In genomic region chr5:31551878-31552277, GRCh38 we compare ENCODE assay signal across 20 cellular contexts. TPM values are rescaled to one million over a fixed set of nuclear protein-coding genes. Genes with fewer than 3 reads are reported as not detected.
A peak's percentile ranks its signal among the peaks of the same experiment; 100 is the strongest.
DNase-seq lines count a peak whose midpoint lies in the region; ATAC-seq and TF ChIP-seq lines count a peak whose summit lies in the region.
"Had no signal": no experiment of that assay in that cellular context is flagged by ENCODE, and none has a peak within 500 bp of the region (broad histone marks: within the 10 kb centered on the region; RNA-seq: fewer than 3 reads in every experiment).

No MANE protein-coding gene starts in this region.

- H3K27me3 ChIP-seq in mammary epithelial cell (ENCODE audit: insufficient read depth, low read length): no peaks in the 10 kb centered on the region
- no peaks in the 10 kb centered on the region for H3K27me3 ChIP-seq in ovary

- ATAC-seq in HG03432 (IDR thresholded peaks at IDR 0.05; ENCODE audit: unreplicated experiment): no peak

- dilution Hi-C loops in mammary epithelial cell (cut with HindIII; ENCODE audit: low sequenced_read_pairs): no loop called here

- H3K27ac ChIP-seq in mammary epithelial cell (ENCODE audit: insufficient read depth, low read depth, low read length) (no peak overlapping the region), ovary (no peak overlapping the region)
- H3K27ac ChIP-seq: RWPE1 had no signal

- peaks cover 6% of the 10 kb centered on the region for H3K4me1 ChIP-seq in mammary epithelial cell (ENCODE audit: insufficient read depth, low read length)
- H3K4me1 ChIP-seq in ovary (ENCODE audit: insufficient read depth): no peaks in the 10 kb centered on the region
- H3K4me1 ChIP-seq: HAP-1 had no signal

- no peak for TF ChIP-seq POLR2A in ovary (IDR thresholded peaks at IDR 0.05)

- H3K9me3 ChIP-seq in mammary epithelial cell (replicated peaks; ENCODE audit: insufficient read depth, low read length): no peaks in the 10 kb centered on the region
- H3K9me3 ChIP-seq in ovary: no peaks in the 10 kb centered on the region
- H3K9me3 ChIP-seq: HAP-1 had no signal

- no peak for TF ChIP-seq EP300 in ovary (IDR thresholded peaks at IDR 0.05)

- no peak overlapping the region for H3K4me2 ChIP-seq in mammary epithelial cell (ENCODE audit: insufficient read depth, low read depth, low read length)

- in situ Hi-C loops in T47D (cut with HindIII; ENCODE audit: low pct_unique_long_range_greater_than_20kb, low sequenced_read_pairs): no loop called here
- in situ Hi-C loops in mammary epithelial cell (cut with MboI; ENCODE audit: low sequenced_read_pairs in 2 of 2): no loop called here

- no peak for TF ChIP-seq CTCF in mammary epithelial cell (conservative IDR thresholded peaks at IDR 0.05 in 1 of 2, IDR thresholded peaks at IDR 0.05 in 1 of 2; ENCODE audit: extremely low read depth in 1 of 2, insufficient read depth in 1 of 2, low read depth in 1 of 2, low read length in 2 of 2)
- TF ChIP-seq CTCF in epithelial cell of proximal tubule (conservative IDR thresholded peaks at IDR 0.05; ENCODE audit: low read depth, low read length): peak; percentile 10
- no peak for TF ChIP-seq CTCF in ovary (IDR thresholded peaks at IDR 0.05)

- 90% methylated on average over 3 of the region's 3 CpGs for WGBS in mammary epithelial cell (ENCODE audit: low coverage, missing lambda C conversion rate)
- WGBS in ovary, 3 donors: 94 to 97% (median 95%) methylated on average over 3 of the region's 3 CpGs

- no peaks in the 10 kb centered on the region for H3K79me2 ChIP-seq in mammary epithelial cell (ENCODE audit: insufficient read depth, low read length)

- DNase-seq in T47D (ENCODE audit: low read depth in 1 of 2, low spot score in 1 of 2) (peak; percentile 19 to 71), mammary epithelial cell (no peak), M059J (ENCODE audit: low read depth) (peak; percentile 4), epithelial cell of proximal tubule (ENCODE audit: low read depth) (no peak), ovary (no peak)
- no peak for DNase-seq in stimulated activated CD4-positive, alpha-beta T cell treated with anti-CD3 and anti-CD28 coated beads, Interleukin-2, amount 100 ng/mL, for 24 hours
- DNase-seq: ACHN, C1 segment of cervical spinal cord, DMS79 treated with DMSO at 0.1 percent for 48 hours, KG1, NCI-H1417 treated with DMSO at 0.1 percent for 48 hours, NCI-H187 treated with DMSO at 0.1 percent for 48 hours, NCI-H2227 treated with DMSO at 0.1 percent for 48 hours, NCI-H510A treated with DMSO at 0.1 percent for 48 hours, NCI-H774, OCI-M1, SIG-M5 had no signal

- intact Hi-C loops in mammary epithelial cell (cut with micrococcal nuclease) (no loop called here), ovary (cut with DNase I) (no loop called here)

- H3K36me3 ChIP-seq in mammary epithelial cell (ENCODE audit: insufficient read depth, low read length) (peaks cover 16% of the 10 kb centered on the region), ovary (no peaks in the 10 kb centered on the region)

- CTCF ChIA-PET in mammary epithelial cell (lab: Charles Lee; ENCODE audit: low non-redundant PET): no interaction called here

- no peaks in the 10 kb centered on the region for H4K20me1 ChIP-seq in mammary epithelial cell (ENCODE audit: insufficient read depth, low read length)

- no peak overlapping the region for H3K9ac ChIP-seq in mammary epithelial cell (ENCODE audit: insufficient read depth, low read length)

- no peak overlapping the region for H2AFZ ChIP-seq in mammary epithelial cell (ENCODE audit: low read depth, low read length)

- no peak overlapping the region for H3K4me3 ChIP-seq in mammary epithelial cell (replicated peaks in 1 of 3; ENCODE audit: insufficient read depth in 1 of 3, low read depth in 2 of 3, low read length in 3 of 3)
- H3K4me3 ChIP-seq in epithelial cell of proximal tubule (ENCODE audit: low read depth, low read length): no peak overlapping the region
- H3K4me3 ChIP-seq in ovary: no peak overlapping the region
- H3K4me3 ChIP-seq: HAP-1 had no signal

- no TSS peak for BruUV-seq in mammary epithelial cell (replicated peaks; lab: Mats Ljungman, UMichigan)

RNA-seq across cellular contexts. Expression of gene C5orf22, which starts 19.8 kb away (rescaled TPM):
- total RNA-seq in mammary epithelial cell (10 to 100 TPM; 23.8 to 34.5 TPM), epithelial cell of proximal tubule (19.8 and 25.0 TPM in 2 replicates), ovary (10 to 100 TPM in 5 of 7 donors, 1 to 10 TPM in 2; 5.1 to 20.8 (median 15.2) TPM)
- polyA plus RNA-seq in mammary epithelial cell (13.4 TPM), ovary (10 to 100 TPM in 1 of 2 donors, 1 to 10 TPM in 1; 6.9 to 16.9 TPM)
- polyA minus RNA-seq in mammary epithelial cell: 8.4 TPM
- 30.3 and 41.6 TPM in 2 replicates for total RNA-seq in M059J (2014; rRNA removed; shearing (Covaris generic))

RNA-seq across cellular contexts. Expression of gene DROSHA, which starts 20.0 kb away (rescaled TPM):
- 10 to 100 TPM; 44.5 to 68.1 TPM for total RNA-seq in mammary epithelial cell
- 32.6 TPM for polyA plus RNA-seq in mammary epithelial cell
- polyA minus RNA-seq in mammary epithelial cell: 110 TPM
- 13.8 and 54.2 TPM in 2 replicates for total RNA-seq in M059J (2014; rRNA removed; shearing (Covaris generic))
- total RNA-seq in epithelial cell of proximal tubule: 32.8 and 58.6 TPM in 2 replicates
- 10 to 100 TPM; 30.5 to 75.1 (median 50.3) TPM for total RNA-seq in ovary
- 10 to 100 TPM; 33.1 to 75.7 TPM for polyA plus RNA-seq in ovary

Comparison
In these comparisons a context has a peak if more than half of its experiments do, and no peak if none do; other contexts are left out.
1. DNase-seq: peak in T47D (2 of 2) and M059J (single experiment); none in mammary epithelial cell (single experiment), epithelial cell of proximal tubule (single experiment), stimulated activated CD4-positive, alpha-beta T cell treated with anti-CD3 and anti-CD28 coated beads, Interleukin-2, amount 100 ng/mL, for 24 hours (0 of 2) and ovary (0 of 5).